11 cellular contexts compared by ENCODE assay signal in the genomic region with DNA sequence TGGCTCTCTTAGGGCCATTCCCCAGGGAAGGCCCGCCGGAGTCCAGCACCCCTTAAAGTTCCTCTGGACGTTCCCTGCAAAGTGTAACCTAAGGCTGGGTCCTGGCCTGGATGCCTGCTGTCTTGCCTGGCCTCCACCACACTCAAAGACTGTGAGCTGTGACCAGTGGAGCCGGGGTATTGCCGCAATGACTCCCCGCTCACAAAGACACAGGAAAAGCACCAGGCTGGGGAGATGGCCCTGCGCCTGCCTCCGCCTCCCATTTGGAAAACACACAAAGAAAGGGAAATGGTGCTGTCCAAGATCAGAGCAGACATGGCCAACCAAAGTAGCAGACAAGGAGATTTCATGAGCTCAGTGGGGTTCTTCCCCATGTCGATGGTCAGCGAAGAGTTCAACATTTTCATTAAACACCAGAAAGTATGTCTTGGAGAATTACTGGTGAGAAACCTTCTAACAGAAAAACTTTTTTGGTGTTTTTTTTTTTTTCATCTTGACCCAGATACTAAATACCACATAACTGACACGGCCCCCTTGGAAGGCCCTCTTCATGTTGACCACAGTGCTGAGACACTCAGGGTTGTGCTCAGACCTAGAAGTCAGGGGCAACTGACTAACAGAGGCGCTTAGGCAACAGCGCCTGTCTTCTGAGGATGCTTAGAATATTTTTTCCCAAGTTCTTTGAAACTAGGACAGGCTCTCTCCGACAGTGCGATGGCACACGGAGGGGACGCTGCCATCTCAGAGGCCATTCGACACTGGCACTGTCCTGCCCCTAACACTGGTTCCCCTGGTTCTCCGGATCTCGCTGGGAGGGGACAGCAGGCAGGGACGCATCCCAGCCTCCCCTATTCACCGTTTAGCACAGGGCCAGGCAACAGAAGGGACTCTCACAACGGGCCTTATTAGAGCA.
DNase-seq lines count a peak whose midpoint lies in the region; ATAC-seq, FAIRE-seq and TF ChIP-seq lines count a peak whose summit lies in the region.
"Had no signal": no experiment of that assay in that cellular context is flagged by ENCODE, and none has a peak within 500 bp of the region (broad histone marks: within the 10 kb centered on the region; RNA-seq: fewer than 3 reads in every experiment).

No MANE protein-coding gene starts in this region.

- peak overlapping the region; percentile 95 for H3K27ac Mint-ChIP-seq in activated CD8-positive, alpha-beta memory T cell treated with anti-CD3 and anti-CD28 coated beads, Interleukin-2, amount 10 ng/mL, durations not matched to agents 7 days and 5 days

- DNase-seq in activated CD8-positive, alpha-beta memory T cell treated with anti-CD3 and anti-CD28 coated beads, Interleukin-2, amount 10 ng/mL, durations not matched to agents 7 days and 5 days, result no peak
- no peak for DNase-seq in activated CD8-positive, alpha-beta memory T cell treated with anti-CD3 and anti-CD28 coated beads for 24 hours
- DNase-seq in K562 (ENCODE audit: extremely low read depth in 1 of 4, low spot score in 3 of 4), result no peak
- DNase-seq in lower lobe of right lung, result no peak
- DNase-seq in thoracic aorta (ENCODE audit: low spot score), result no peak
- DNase-seq in prostate gland (ENCODE audit: low spot score), result no peak
- no peak for DNase-seq in GM12892 (ENCODE audit: insufficient read length)
- DNase-seq: NCI-H2029, OCI-M1 had no signal

- H3K27me3 ChIP-seq in K562 (ENCODE audit: control insufficient read depth in 2 of 2, insufficient read depth in 2 of 2, low read length in 2 of 2) (peaks cover 54 to 69% of the 10 kb centered on the region in 2 experiments), lower lobe of right lung (ENCODE audit: low read depth) (peaks cover 19% of the 10 kb centered on the region), thoracic aorta (replicated peaks; ENCODE audit: insufficient read depth) (no peaks in the 10 kb centered on the region), prostate gland (replicated peaks; ENCODE audit: insufficient read depth) (no peaks in the 10 kb centered on the region)

- ATAC-seq in activated CD8-positive, alpha-beta memory T cell treated with anti-CD3 and anti-CD28 coated beads, Interleukin-2, amount 10 ng/mL, durations not matched to agents 7 days and 5 days, result no peak
- ATAC-seq in K562, result no peak
- no peak for ATAC-seq in lower lobe of right lung
- ATAC-seq in thoracic aorta (ENCODE audit: insufficient number of reproducible peaks, low FRiP score, low read depth), result no peak
- ATAC-seq in GM18868 (IDR thresholded peaks at IDR 0.05; ENCODE audit: unreplicated experiment), result no peak

- intact Hi-C loops in K562 (cut with micrococcal nuclease) (no loop called here), lower lobe of right lung (cut with DNase I) (no loop called here), prostate gland (cut with DNase I) (no loop called here)

- H3K36me3 Mint-ChIP-seq in activated CD8-positive, alpha-beta memory T cell treated with anti-CD3 and anti-CD28 coated beads, Interleukin-2, amount 10 ng/mL, durations not matched to agents 7 days and 5 days, result peaks cover 7% of the 10 kb centered on the region

- in situ Hi-C loops in K562 (cut with MboI), result no loop called here

- FAIRE-seq in K562 (lab: Jason Lieb, UNC) (no peak), GM12892 (lab: Jason Lieb, UNC) (no peak)
- FAIRE-seq: G401.6 had no signal

- H3K4me3 ChIP-seq in K562 (no peak overlapping the region), lower lobe of right lung (peak overlapping the region; percentile 35), thoracic aorta (peak overlapping the region; percentile 7), prostate gland (no peak overlapping the region)

- peaks cover 48% of the 10 kb centered on the region for H3K4me1 Mint-ChIP-seq in activated CD8-positive, alpha-beta memory T cell treated with anti-CD3 and anti-CD28 coated beads, Interleukin-2, amount 10 ng/mL, durations not matched to agents 7 days and 5 days

- TF ChIP-seq CTCF in K562 (IDR thresholded peaks at IDR 0.05 in 2 of 3, conservative IDR thresholded peaks at IDR 0.05 in 1 of 3; ENCODE audit: insufficient read depth in 2 of 3, low read depth in 1 of 3, low read length in 3 of 3) (no peak), lower lobe of right lung (IDR thresholded peaks at IDR 0.05) (no peak), thoracic aorta (IDR thresholded peaks at IDR 0.05) (no peak), prostate gland (IDR thresholded peaks at IDR 0.05) (no peak)

- peaks cover 4% of the 10 kb centered on the region; the same call in 1 of the 2 replicates for H4K20me1 ChIP-seq in K562 (replicated peaks; ENCODE audit: control insufficient read depth, insufficient read depth, low read length)

- H3K9me3 Mint-ChIP-seq in activated CD8-positive, alpha-beta memory T cell treated with anti-CD3 and anti-CD28 coated beads, Interleukin-2, amount 10 ng/mL, durations not matched to agents 7 days and 5 days (ENCODE audit: low read depth), result no peaks in the 10 kb centered on the region

- H3K4me3 Mint-ChIP-seq in activated CD8-positive, alpha-beta memory T cell treated with anti-CD3 and anti-CD28 coated beads, Interleukin-2, amount 10 ng/mL, durations not matched to agents 7 days and 5 days, result peak overlapping the region; percentile 75

- CTCF ChIA-PET in activated CD8-positive, alpha-beta memory T cell treated with anti-CD3 and anti-CD28 coated beads, Interleukin-2, amount 10 ng/mL, durations not matched to agents 7 days and 5 days (lab: Charles Lee), result interaction anchor here (0.5 to 0.9 kb wide), 3 partner anchors 23 to 808 kb away, joined by 3 to 4 read pairs (median 3); no protein-coding TSS in a partner anchor
- CTCF ChIA-PET in K562 (lab: Yijun Ruan, JAX; ENCODE audit: low intra/inter-chr PET ratio), result no interaction called here

- no peak overlapping the region for H3K27ac ChIP-seq in K562 (ENCODE audit: extremely low read depth, low read depth, low read length)
- H3K27ac ChIP-seq in lower lobe of right lung, result peak overlapping the region; percentile 46
- H3K27ac ChIP-seq in thoracic aorta, result no peak overlapping the region
- no peak overlapping the region for H3K27ac ChIP-seq in prostate gland

- H3K36me3 ChIP-seq in K562 (ENCODE audit: control insufficient read depth, insufficient read depth, low read length), result no peaks in the 10 kb centered on the region
- no peaks in the 10 kb centered on the region for H3K36me3 ChIP-seq in lower lobe of right lung
- H3K36me3 ChIP-seq in thoracic aorta, result no peaks in the 10 kb centered on the region
- H3K36me3 ChIP-seq in prostate gland, result no peaks in the 10 kb centered on the region

- no peak overlapping the region for H3K4me2 ChIP-seq in K562 (ENCODE audit: insufficient read depth, low read length)

- no peak overlapping the region for H2AFZ ChIP-seq in K562 (ENCODE audit: low read depth, low read length)

- TF ChIP-seq POLR2A in K562 (conservative IDR thresholded peaks at IDR 0.05) (no peak), prostate gland (IDR thresholded peaks at IDR 0.05) (no peak), GM12892 (IDR thresholded peaks at IDR 0.05; ENCODE audit: low read depth, low read length) (no peak)

- no TSS peak for BruUV-seq in K562 (replicated peaks; lab: Mats Ljungman, UMichigan)

- 2% methylated on average over 23 of the region's 23 CpGs for WGBS in K562 (ENCODE audit: insufficient coverage, low coverage, missing lambda C conversion rate)
- WGBS in prostate gland, result 88% methylated on average over 23 of the region's 23 CpGs

- H3K9ac ChIP-seq in K562 (ENCODE audit: insufficient read depth in 1 of 2, low read depth in 2 of 2, low read length in 2 of 2), result no peak overlapping the region

- H3K4me1 ChIP-seq in K562 (replicated peaks in 1 of 2; ENCODE audit: control insufficient read depth in 2 of 2, insufficient read depth in 2 of 2, low read length in 2 of 2) (peaks cover 0 to 5% of the 10 kb centered on the region in 2 experiments; a peak in 1 of 5 replicates), lower lobe of right lung (peaks cover 10% of the 10 kb centered on the region), thoracic aorta (ENCODE audit: control insufficient read depth in 1 of 2, low read depth in 2 of 2) (no peaks in the 10 kb centered on the region), prostate gland (replicated peaks) (no peaks in the 10 kb centered on the region)

- TF ChIP-seq EP300 in K562 (IDR thresholded peaks at IDR 0.05; ENCODE audit: low read length), result no peak

- TF ChIP-seq RAD21 in K562 (CRISPR knock-in tag; conservative IDR thresholded peaks at IDR 0.05 in 1 of 2, IDR thresholded peaks at IDR 0.05 in 1 of 2), result no peak

- H3K9me3 ChIP-seq in K562 (replicated peaks; ENCODE audit: control insufficient read depth, insufficient read depth, low read depth, low read length) (no peaks in the 10 kb centered on the region), lower lobe of right lung (no peaks in the 10 kb centered on the region), thoracic aorta (no peaks in the 10 kb centered on the region), prostate gland (no peaks in the 10 kb centered on the region)

- no peaks in the 10 kb centered on the region for H3K79me2 ChIP-seq in K562 (ENCODE audit: control insufficient read depth, insufficient read depth, low read length)

- H3K9me1 ChIP-seq in K562 (ENCODE audit: control insufficient read depth, insufficient read depth, low read length), result no peaks in the 10 kb centered on the region

- POLR2A ChIA-PET in K562 (lab: Yijun Ruan, JAX), result interaction anchor here (0.6 kb wide), 1 partner anchor 22 kb away, joined by 3 read pairs; no protein-coding TSS in a partner anchor

- H3K27me3 Mint-ChIP-seq in activated CD8-positive, alpha-beta memory T cell treated with anti-CD3 and anti-CD28 coated beads, Interleukin-2, amount 10 ng/mL, durations not matched to agents 7 days and 5 days, result no peaks in the 10 kb centered on the region

TF ChIP-seq in K562, 482 proteins besides CTCF, POLR2A, EP300 and RAD21 (continues in another document):
- TF ChIP-seq MAFK (IDR thresholded peaks at IDR 0.05; ENCODE audit: low read length), result 0 out of 2 replicates have a peak, but pooled peaks have one; percentile 53

Comparison
In these comparisons a context has a peak if more than half of its experiments do, and no peak if none do; other contexts are left out.
1. H3K4me3 ChIP-seq: peak in lower lobe of right lung (single experiment) and thoracic aorta (single experiment); none in K562 (single experiment) and prostate gland (0 of 2).